Comparison of ENCODE assay signal across 1 cellular context in genomic region chr2:120316528-120317179, GRCh38.
TF ChIP-seq lines count a peak whose summit lies in the region.

No MANE protein-coding gene starts in this region.

TF ChIP-seq in SK-N-SH, 30 proteins besides CTCF, POLR2A, EP300 and RAD21 (continued from another document):
- no peak for TF ChIP-seq GATA2 (CRISPR knock-in tag; IDR thresholded peaks at IDR 0.05)
- TF ChIP-seq GABPA (IDR thresholded peaks at IDR 0.05; ENCODE audit: low read depth) = no peak
- no peak for TF ChIP-seq RFX5 (IDR thresholded peaks at IDR 0.05; ENCODE audit: low read length)
- TF ChIP-seq USF2 (IDR thresholded peaks at IDR 0.05; ENCODE audit: borderline replicate concordance, low read depth, low read length) = no peak
- TF ChIP-seq, protein P1, sequence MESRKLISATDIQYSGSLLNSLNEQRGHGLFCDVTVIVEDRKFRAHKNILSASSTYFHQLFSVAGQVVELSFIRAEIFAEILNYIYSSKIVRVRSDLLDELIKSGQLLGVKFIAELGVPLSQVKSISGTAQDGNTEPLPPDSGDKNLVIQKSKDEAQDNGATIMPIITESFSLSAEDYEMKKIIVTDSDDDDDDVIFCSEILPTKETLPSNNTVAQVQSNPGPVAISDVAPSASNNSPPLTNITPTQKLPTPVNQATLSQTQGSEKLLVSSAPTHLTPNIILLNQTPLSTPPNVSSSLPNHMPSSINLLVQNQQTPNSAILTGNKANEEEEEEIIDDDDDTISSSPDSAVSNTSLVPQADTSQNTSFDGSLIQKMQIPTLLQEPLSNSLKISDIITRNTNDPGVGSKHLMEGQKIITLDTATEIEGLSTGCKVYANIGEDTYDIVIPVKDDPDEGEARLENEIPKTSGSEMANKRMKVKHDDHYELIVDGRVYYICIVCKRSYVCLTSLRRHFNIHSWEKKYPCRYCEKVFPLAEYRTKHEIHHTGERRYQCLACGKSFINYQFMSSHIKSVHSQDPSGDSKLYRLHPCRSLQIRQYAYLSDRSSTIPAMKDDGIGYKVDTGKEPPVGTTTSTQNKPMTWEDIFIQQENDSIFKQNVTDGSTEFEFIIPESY (IDR thresholded peaks at IDR 0.05; ENCODE audit: borderline replicate concordance, low read depth) = no peak
- TF ChIP-seq NRF1 (IDR thresholded peaks at IDR 0.05; ENCODE audit: low read depth, low read length) = no peak
- no peak for TF ChIP-seq FOXM1 (IDR thresholded peaks at IDR 0.05; ENCODE audit: low read depth)
- TF ChIP-seq USF1 (IDR thresholded peaks at IDR 0.05; ENCODE audit: borderline replicate concordance, low read depth) = no peak
- TF ChIP-seq ELF1 (IDR thresholded peaks at IDR 0.05) = no peak
- TF ChIP-seq CHD2 (IDR thresholded peaks at IDR 0.05; ENCODE audit: low read length, partially characterized antibody) = no peak
- no peak for TF ChIP-seq FOXJ3 (CRISPR knock-in tag; IDR thresholded peaks at IDR 0.05)
- no peak for TF ChIP-seq EZH2phosphoT487 (IDR thresholded peaks at IDR 0.05; ENCODE audit: borderline replicate concordance, low read depth)
- TF ChIP-seq, protein P2, sequence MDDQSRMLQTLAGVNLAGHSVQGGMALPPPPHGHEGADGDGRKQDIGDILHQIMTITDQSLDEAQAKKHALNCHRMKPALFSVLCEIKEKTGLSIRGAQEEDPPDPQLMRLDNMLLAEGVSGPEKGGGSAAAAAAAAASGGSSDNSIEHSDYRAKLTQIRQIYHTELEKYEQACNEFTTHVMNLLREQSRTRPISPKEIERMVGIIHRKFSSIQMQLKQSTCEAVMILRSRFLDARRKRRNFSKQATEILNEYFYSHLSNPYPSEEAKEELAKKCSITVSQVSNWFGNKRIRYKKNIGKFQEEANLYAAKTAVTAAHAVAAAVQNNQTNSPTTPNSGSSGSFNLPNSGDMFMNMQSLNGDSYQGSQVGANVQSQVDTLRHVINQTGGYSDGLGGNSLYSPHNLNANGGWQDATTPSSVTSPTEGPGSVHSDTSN (IDR thresholded peaks at IDR 0.05) = no peak
- TF ChIP-seq YY1 (IDR thresholded peaks at IDR 0.05; ENCODE audit: low read depth) = no peak
